ENCODE assay signal across 12 cellular contexts in genomic region chr16:58499092-58499511, GRCh38.
"Had no signal": no experiment of that assay in that cellular context is flagged by ENCODE, and none has a peak within 500 bp of the region (broad histone marks: within the 10 kb centered on the region; RNA-seq: fewer than 3 reads in every experiment).

No MANE protein-coding gene starts in this region.

- H3K9me3 Mint-ChIP-seq: activated naive CD8-positive, alpha-beta T cell treated with anti-CD3 and anti-CD28 coated beads, Interleukin-2, amount 10 ng/mL, durations not matched to agents 7 days and 5 days; activated T-cell treated with anti-CD3 and anti-CD28 coated beads, Interleukin-2, amount 50 U/mL, for 4 hours; nephron; stimulated activated naive CD8-positive, alpha-beta T cell treated with anti-CD3 and anti-CD28 coated beads, Interleukin-15, amount 100 ng/mL, for 72 hours had no signal

- H3K4me3 ChIP-seq: colonic mucosa, gastrocnemius medialis, lung, ovary had no signal

- DNase-seq: activated CD4-positive, alpha-beta T cell treated with anti-CD3 and anti-CD28 coated beads, Interleukin-2, amount 50 U/mL, for 4 hours; activated gamma-delta T cell; activated naive CD8-positive, alpha-beta T cell treated with anti-CD3 and anti-CD28 coated beads, Interleukin-2, amount 10 ng/mL, durations not matched to agents 7 days and 5 days; gastrocnemius medialis; T-helper 17 cell had no signal

- H3K36me3 ChIP-seq: colonic mucosa, gastrocnemius medialis, ovary had no signal

- H3K27ac ChIP-seq: colonic mucosa, gastrocnemius medialis, ovary had no signal

- H3K9me3 ChIP-seq: colonic mucosa, gastrocnemius medialis, ovary had no signal

- ATAC-seq: gastrocnemius medialis had no signal

- H3K27ac Mint-ChIP-seq: activated CD8-positive, alpha-beta memory T cell treated with anti-CD3 and anti-CD28 coated beads, Interleukin-2, amount 10 ng/mL, durations not matched to agents 7 days and 5 days; activated naive CD8-positive, alpha-beta T cell treated with anti-CD3 and anti-CD28 coated beads, Interleukin-2, amount 10 ng/mL, durations not matched to agents 7 days and 5 days; stimulated activated naive CD8-positive, alpha-beta T cell treated with anti-CD3 and anti-CD28 coated beads, Interleukin-15, amount 100 ng/mL, for 72 hours; T-helper 17 cell had no signal

- H3K27me3 ChIP-seq: ovary had no signal

- H3K4me3 Mint-ChIP-seq: activated CD8-positive, alpha-beta memory T cell treated with anti-CD3 and anti-CD28 coated beads, Interleukin-2, amount 10 ng/mL, durations not matched to agents 7 days and 5 days; activated T-cell treated with anti-CD3 and anti-CD28 coated beads, Interleukin-2, amount 50 U/mL, for 4 hours; T-helper 17 cell had no signal

- H3K36me3 Mint-ChIP-seq: activated CD8-positive, alpha-beta memory T cell treated with anti-CD3 and anti-CD28 coated beads, Interleukin-2, amount 10 ng/mL, durations not matched to agents 7 days and 5 days; activated naive CD8-positive, alpha-beta T cell treated with anti-CD3 and anti-CD28 coated beads, Interleukin-2, amount 10 ng/mL, durations not matched to agents 7 days and 5 days had no signal
